8 cellular contexts compared by ENCODE assay signal in the genomic region with DNA sequence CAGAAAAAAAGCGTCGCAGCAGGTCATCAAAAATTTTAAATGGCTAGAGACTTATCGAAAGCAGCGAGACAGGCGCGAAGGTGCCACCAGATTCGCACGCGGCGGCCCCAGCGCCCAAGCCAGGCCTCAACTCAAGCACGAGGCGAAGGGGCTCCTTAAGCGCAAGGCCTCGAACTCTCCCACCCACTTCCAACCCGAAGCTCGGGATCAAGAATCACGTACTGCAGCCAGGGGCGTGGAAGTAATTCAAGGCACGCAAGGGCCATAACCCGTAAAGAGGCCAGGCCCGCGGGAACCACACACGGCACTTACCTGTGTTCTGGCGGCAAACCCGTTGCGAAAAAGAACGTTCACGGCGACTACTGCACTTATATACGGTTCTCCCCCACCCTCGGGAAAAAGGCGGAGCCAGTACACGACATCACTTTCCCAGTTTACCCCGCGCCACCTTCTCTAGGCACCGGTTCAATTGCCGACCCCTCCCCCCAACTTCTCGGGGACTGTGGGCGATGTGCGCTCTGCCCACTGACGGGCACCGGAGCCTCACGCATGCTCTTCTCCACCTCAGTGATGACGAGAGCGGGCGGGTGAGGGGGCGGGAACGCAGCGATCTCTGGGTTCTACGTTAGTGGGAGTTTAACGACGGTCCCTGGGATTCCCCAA. TPM values are rescaled to one million over a fixed set of nuclear protein-coding genes. Genes with fewer than 3 reads are reported as not detected.
DNase-seq lines count a peak whose midpoint lies in the region; ATAC-seq and TF ChIP-seq lines count a peak whose summit lies in the region.

TSS of gene EEF1A1 (minus strand) at position 345 of the 663 bp plus-strand sequence. CDS start 1,006 bp downstream, outside the sequence.

- H4K20me1 ChIP-seq in PC-3 (ENCODE audit: low read length): peaks cover 38% of the 10 kb centered on the region

- TF ChIP-seq EP300 in Ishikawa (IDR thresholded peaks at IDR 0.05; ENCODE audit: borderline replicate concordance): no peak

- peaks cover 34% of the 10 kb centered on the region for H3K4me1 ChIP-seq in PC-3 (ENCODE audit: insufficient read depth, low read length)
- peaks cover 27 to 31% of the 10 kb centered on the region in 2 donors for H3K4me1 ChIP-seq in mucosa of rectum (ENCODE audit: control insufficient read depth in 2 of 2, insufficient read depth in 2 of 2, low read length in 2 of 2)

- CTCF ChIA-PET in PC-3 (lab: Charles Lee): interaction anchor here (1.1 kb wide), 1 partner anchor 59 kb away, joined by 3 read pairs; no protein-coding TSS in a partner anchor

- H3F3A ChIP-seq in PC-3 (ENCODE audit: low read length, unreplicated experiment): peaks cover 32% of the 10 kb centered on the region

- H3K4me3 ChIP-seq in PC-3 (ENCODE audit: low read length): peak within 1 kb of the TSS; percentile 93
- H3K4me3 ChIP-seq in epithelial cell of proximal tubule (ENCODE audit: low read depth, low read length): peak within 1 kb of the TSS; percentile 75
- peak within 1 kb of the TSS; percentile 78 to 97 for H3K4me3 ChIP-seq in mucosa of rectum (ENCODE audit: low read length in 2 of 2)

- H3K27me3 ChIP-seq in PC-3 (ENCODE audit: low read length) (no peaks in the 10 kb centered on the region), mucosa of rectum (ENCODE audit: control insufficient read depth in 2 of 2, insufficient read depth in 2 of 2, low read length in 2 of 2) (no peaks in the 10 kb centered on the region)

- intact Hi-C loops in PC-3 (cut with micrococcal nuclease): loop anchor here (1.0 to 2.0 kb wide), 3 partner anchors 59 to 134 kb away; no protein-coding TSS in a partner anchor

- peaks cover 75% of the 10 kb centered on the region for H3K79me2 ChIP-seq in PC-3 (ENCODE audit: low read length)

- peak within 1 kb of the TSS; percentile 98 for H3K4me2 ChIP-seq in PC-3 (ENCODE audit: low read length)

- H3K27ac ChIP-seq in PC-3 (ENCODE audit: low read length): peak within 1 kb of the TSS; percentile 99
- peak within 1 kb of the TSS; percentile 98 to 100 for H3K27ac ChIP-seq in mucosa of rectum (ENCODE audit: low read depth in 2 of 2, low read length in 2 of 2)

- no peak for TF ChIP-seq CTCF in PC-3 (conservative IDR thresholded peaks at IDR 0.05; ENCODE audit: low read depth, low read length)
- no peak for TF ChIP-seq CTCF in epithelial cell of proximal tubule (conservative IDR thresholded peaks at IDR 0.05; ENCODE audit: low read depth, low read length)

- H3K36me3 ChIP-seq in PC-3 (ENCODE audit: low read depth, low read length): peaks cover 45% of the 10 kb centered on the region
- peaks cover 36 to 37% of the 10 kb centered on the region in 2 donors for H3K36me3 ChIP-seq in mucosa of rectum (ENCODE audit: control insufficient read depth in 2 of 2, insufficient read depth in 2 of 2, low read length in 2 of 2)

- ATAC-seq in GM21529 (IDR thresholded peaks at IDR 0.05; ENCODE audit: unreplicated experiment) (peak; percentile 65), PC-3 (peak; percentile 70)

- no peaks in the 10 kb centered on the region for H3K9me3 ChIP-seq in PC-3 (ENCODE audit: low read length)
- no peaks in the 10 kb centered on the region for H3K9me3 ChIP-seq in mucosa of rectum (ENCODE audit: control insufficient read depth in 2 of 2, low read length in 2 of 2)

- 0 out of 2 replicates have a peak, but pooled peaks have one; percentile 11 for TF ChIP-seq RAD21 in Ishikawa (IDR thresholded peaks at IDR 0.05; ENCODE audit: low read depth)

- H3K9ac ChIP-seq in PC-3 (ENCODE audit: low read length): peak within 1 kb of the TSS; percentile 100
- peak within 1 kb of the TSS; percentile 92 to 99 for H3K9ac ChIP-seq in mucosa of rectum (ENCODE audit: low read depth in 1 of 2, low read length in 2 of 2)

- H3K9me2 ChIP-seq in PC-3 (replicated peaks; ENCODE audit: low read length): no peaks in the 10 kb centered on the region

- no TSS peak for BruUV-seq in PC-3 (replicated peaks; lab: Mats Ljungman, UMichigan)

- peak within 1 kb of the TSS; percentile 87 for H2AFZ ChIP-seq in PC-3 (ENCODE audit: low read length)

- POLR2A ChIA-PET in PC-3 (lab: Charles Lee; ENCODE audit: unreplicated experiment): interaction anchor here (0.6 to 3.1 kb wide), 5 partner anchors 8 to 85 kb away, joined by 3 to 51 read pairs (median 6); no protein-coding TSS in a partner anchor

- DNase-seq in DMS 273 treated with DMSO at 0.1 percent for 48 hours (lab: John Stamatoyannopoulos, UW): peak; percentile 98
- DNase-seq in PC-3: peak; percentile 98
- DNase-seq in activated T-cell treated with anti-CD3 and anti-CD28 coated beads, Interleukin-2, amount 50 U/mL, for 1 hour: peak; percentile 98
- DNase-seq in epithelial cell of proximal tubule (ENCODE audit: low read depth): peak; percentile 90
- DNase-seq in stimulated activated CD8-positive, alpha-beta memory T cell treated with anti-CD3 and anti-CD28 coated beads, Interleukin-4, amount 100 ng/mL, for 48 hours: peak; percentile 100

TF ChIP-seq in Ishikawa, 13 proteins besides CTCF, POLR2A, EP300 and RAD21:
- peak; percentile 71 for TF ChIP-seq YY1 (IDR thresholded peaks at IDR 0.05; ENCODE audit: low read depth)
- TF ChIP-seq CREB1 (IDR thresholded peaks at IDR 0.05; ENCODE audit: low read depth): peak; percentile 83
- TF ChIP-seq TAF1 (IDR thresholded peaks at IDR 0.05; ENCODE audit: low read depth): peak; percentile 94
- TF ChIP-seq, protein P1, sequence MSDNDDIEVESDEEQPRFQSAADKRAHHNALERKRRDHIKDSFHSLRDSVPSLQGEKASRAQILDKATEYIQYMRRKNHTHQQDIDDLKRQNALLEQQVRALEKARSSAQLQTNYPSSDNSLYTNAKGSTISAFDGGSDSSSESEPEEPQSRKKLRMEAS (IDR thresholded peaks at IDR 0.05): peak; percentile 84
- TF ChIP-seq CEBPB (IDR thresholded peaks at IDR 0.05): peak; percentile 75
- peak; percentile 41; the same call in 1 of the 2 replicates for TF ChIP-seq NFIC (IDR thresholded peaks at IDR 0.05)
- TF ChIP-seq TCF12 (IDR thresholded peaks at IDR 0.05; ENCODE audit: low read depth): no peak; the same call in 1 of the 2 replicates
- TF ChIP-seq, protein P2, sequence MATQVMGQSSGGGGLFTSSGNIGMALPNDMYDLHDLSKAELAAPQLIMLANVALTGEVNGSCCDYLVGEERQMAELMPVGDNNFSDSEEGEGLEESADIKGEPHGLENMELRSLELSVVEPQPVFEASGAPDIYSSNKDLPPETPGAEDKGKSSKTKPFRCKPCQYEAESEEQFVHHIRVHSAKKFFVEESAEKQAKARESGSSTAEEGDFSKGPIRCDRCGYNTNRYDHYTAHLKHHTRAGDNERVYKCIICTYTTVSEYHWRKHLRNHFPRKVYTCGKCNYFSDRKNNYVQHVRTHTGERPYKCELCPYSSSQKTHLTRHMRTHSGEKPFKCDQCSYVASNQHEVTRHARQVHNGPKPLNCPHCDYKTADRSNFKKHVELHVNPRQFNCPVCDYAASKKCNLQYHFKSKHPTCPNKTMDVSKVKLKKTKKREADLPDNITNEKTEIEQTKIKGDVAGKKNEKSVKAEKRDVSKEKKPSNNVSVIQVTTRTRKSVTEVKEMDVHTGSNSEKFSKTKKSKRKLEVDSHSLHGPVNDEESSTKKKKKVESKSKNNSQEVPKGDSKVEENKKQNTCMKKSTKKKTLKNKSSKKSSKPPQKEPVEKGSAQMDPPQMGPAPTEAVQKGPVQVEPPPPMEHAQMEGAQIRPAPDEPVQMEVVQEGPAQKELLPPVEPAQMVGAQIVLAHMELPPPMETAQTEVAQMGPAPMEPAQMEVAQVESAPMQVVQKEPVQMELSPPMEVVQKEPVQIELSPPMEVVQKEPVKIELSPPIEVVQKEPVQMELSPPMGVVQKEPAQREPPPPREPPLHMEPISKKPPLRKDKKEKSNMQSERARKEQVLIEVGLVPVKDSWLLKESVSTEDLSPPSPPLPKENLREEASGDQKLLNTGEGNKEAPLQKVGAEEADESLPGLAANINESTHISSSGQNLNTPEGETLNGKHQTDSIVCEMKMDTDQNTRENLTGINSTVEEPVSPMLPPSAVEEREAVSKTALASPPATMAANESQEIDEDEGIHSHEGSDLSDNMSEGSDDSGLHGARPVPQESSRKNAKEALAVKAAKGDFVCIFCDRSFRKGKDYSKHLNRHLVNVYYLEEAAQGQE (IDR thresholded peaks at IDR 0.05; ENCODE audit: low read depth): no peak
- TF ChIP-seq TEAD4 (IDR thresholded peaks at IDR 0.05): peak; percentile 55; the same call in 1 of the 2 replicates
- peak; percentile 93 for TF ChIP-seq EGR1 (IDR thresholded peaks at IDR 0.05)

RNA-seq across cellular contexts. Expression of gene EEF1A1, which starts in this region (rescaled TPM):
- 5,206 and 6,057 TPM in 2 replicates for total RNA-seq in PC-3 (2014; rRNA removed)
- 9,761 and 15,338 TPM in 2 replicates for total RNA-seq in epithelial cell of proximal tubule

Comparison
In these comparisons a context has a peak if more than half of its experiments do, and no peak if none do; other contexts are left out.
1. Peak in every context shown above with its lines: DNase-seq, ATAC-seq, H3K4me3 ChIP-seq and H3K27ac ChIP-seq.